ENCODE assay signal across 8 cellular contexts in genomic region chr16:8863594-8864424, GRCh38. TPM values are rescaled to one million over a fixed set of nuclear protein-coding genes. Genes with fewer than 3 reads are reported as not detected.
DNase-seq lines count a peak whose midpoint lies in the region; ATAC-seq, FAIRE-seq and TF ChIP-seq lines count a peak whose summit lies in the region.

No MANE protein-coding gene starts in this region.

- H3K27me3 ChIP-seq in body of pancreas (no peaks in the 10 kb centered on the region), right lobe of liver (no peaks in the 10 kb centered on the region)

- TF ChIP-seq RAD21 in A549 (conservative IDR thresholded peaks at IDR 0.05 in 1 of 2, IDR thresholded peaks at IDR 0.05 in 1 of 2) = peak; percentile 7 to 24; a peak in 2 of 5 replicates

- peaks cover 18% of the 10 kb centered on the region for H3K27me3 Mint-ChIP-seq in HFFc6 (ENCODE audit: insufficient read depth)

- ATAC-seq in A549 (peak; percentile 63 to 74), body of pancreas (peak; percentile 78), right lobe of liver (peak; percentile 59 to 82 (median 72)), HG03521 (IDR thresholded peaks at IDR 0.05; ENCODE audit: unreplicated experiment) (no peak)

- peak overlapping the region; percentile 74 to 94 for H3K27ac ChIP-seq in A549
- H3K27ac ChIP-seq in body of pancreas = peak overlapping the region; percentile 81 to 94 (median 91)
- peak overlapping the region; percentile 75 to 89 (median 76) for H3K27ac ChIP-seq in right lobe of liver

- DNase-seq in A549 (ENCODE audit: low read depth in 1 of 2, low spot score in 1 of 2) (peak in 1 of 2 experiments; percentile 83), HFFc6 (no peak), body of pancreas (peak; percentile 87 to 96 (median 96)), right lobe of liver (peak; percentile 92 to 98 (median 97)), NCI-H187 treated with DMSO at 0.1 percent for 48 hours (lab: John Stamatoyannopoulos, UW) (no peak), AML-193 (lab: John Stamatoyannopoulos, UW) (no peak)
- no peak for DNase-seq in effector CD4-positive, alpha-beta T cell

- TF ChIP-seq CTCF in A549 (IDR thresholded peaks at IDR 0.05) (no peak), HFFc6 (IDR thresholded peaks at IDR 0.05) (no peak), body of pancreas (IDR thresholded peaks at IDR 0.05) (peak in 4 of 7 experiments; percentile 41 to 44 (median 41)), right lobe of liver (IDR thresholded peaks at IDR 0.05) (peak in 2 of 4 donors; percentile 22 to 30)

- POLR2A ChIA-PET in A549 (lab: Yijun Ruan, JAX) = interaction anchor here (0.6 to 1.8 kb wide), 4 partner anchors 11 to 54 kb away, joined by 3 to 5 read pairs (median 4); no protein-coding TSS in a partner anchor

- no peak for TF ChIP-seq EP300 in A549 (IDR thresholded peaks at IDR 0.05)

- no peaks in the 10 kb centered on the region for H3K9me3 Mint-ChIP-seq in HFFc6

- no peak overlapping the region for H3K4me3 Mint-ChIP-seq in HFFc6

- H3K9me3 ChIP-seq in A549 = no peaks in the 10 kb centered on the region
- no peaks in the 10 kb centered on the region for H3K9me3 ChIP-seq in body of pancreas
- no peaks in the 10 kb centered on the region for H3K9me3 ChIP-seq in right lobe of liver

- peak overlapping the region; percentile 98 for H3K4me2 ChIP-seq in A549

- intact Hi-C loops in body of pancreas (cut with DNase I) (no loop called here), right lobe of liver (cut with DNase I) (loop anchor here in 1 of 2 donors (10.0 kb wide), 1 partner anchor 59 kb away; no protein-coding TSS in a partner anchor)

- H3K27ac Mint-ChIP-seq in HFFc6 = peak overlapping the region; percentile 32; the same call in 1 of the 2 replicates

- CTCF ChIA-PET in A549 (lab: Yijun Ruan, JAX) = interaction anchor here (0.5 to 5.0 kb wide), 11 partner anchors 9 to 271 kb away, joined by 3 to 49 read pairs (median 3); partner anchors contain the start of gene LITAFD

- WGBS in A549 (ENCODE audit: missing lambda C conversion rate) = 63% methylated on average over 17 of the region's 17 CpGs
- WGBS in body of pancreas, 2 donors = 13 to 18% methylated on average over 10 to 17 of the region's 17 CpGs
- whole genome bisulfite sequencing in right lobe of liver (ENCODE audit: insufficient coverage, low coverage, low lambda C conversion rate, missing lambda C conversion rate) = 18% methylated on average over 5 of the region's 17 CpGs

- H3K36me3 ChIP-seq in body of pancreas (replicated peaks in 1 of 2; ENCODE audit: insufficient read depth in 1 of 2, low read depth in 2 of 2) (no peaks in the 10 kb centered on the region), right lobe of liver (no peaks in the 10 kb centered on the region)

- H3K36me3 Mint-ChIP-seq in HFFc6 (ENCODE audit: low read depth) = peaks cover 2% of the 10 kb centered on the region

- H3K4me1 Mint-ChIP-seq in HFFc6 (ENCODE audit: low read depth) = peaks cover 56% of the 10 kb centered on the region

- TF ChIP-seq POLR2A in A549 (IDR thresholded peaks at IDR 0.05; ENCODE audit: low read length) (no peak), body of pancreas (IDR thresholded peaks at IDR 0.05) (peak in 2 of 3 donors; percentile 36 to 42), right lobe of liver (IDR thresholded peaks at IDR 0.05) (peak; percentile 14)

- H3K4me1 ChIP-seq in A549 (peaks cover 78% of the 10 kb centered on the region), body of pancreas (peaks cover 90% of the 10 kb centered on the region), right lobe of liver (peaks cover 0 to 68% (median 34%) of the 10 kb centered on the region in 4 donors)

- H3K4me3 ChIP-seq in A549 = 0 out of 3 replicates have a peak overlapping the region, but pooled peaks have one; percentile 11
- no peak overlapping the region for H3K4me3 ChIP-seq in body of pancreas
- peak overlapping the region in 1 of 3 donors; percentile 25 for H3K4me3 ChIP-seq in right lobe of liver

- no peak for FAIRE-seq in A549 (lab: Jason Lieb, UNC)

TF ChIP-seq in A549, 52 proteins besides CTCF, POLR2A, EP300 and RAD21:
- TF ChIP-seq POLR2AphosphoS2 (conservative IDR thresholded peaks at IDR 0.05; ENCODE audit: low read length) = peak; percentile 70
- TF ChIP-seq GATA3 (IDR thresholded peaks at IDR 0.05; ENCODE audit: borderline replicate concordance) = peak; percentile 38; the same call in 1 of the 2 replicates
- TF ChIP-seq JUN (IDR thresholded peaks at IDR 0.05) = peak; percentile 45 to 71; a peak in 3 of 5 replicates
- TF ChIP-seq MAX (IDR thresholded peaks at IDR 0.05) = peak; percentile 18
- TF ChIP-seq TFCP2L1 (CRISPR knock-in tag; IDR thresholded peaks at IDR 0.05) = 0 out of 2 replicates have a peak, but pooled peaks have one; percentile 12
- 0 out of 3 replicates have a peak, but pooled peaks have one; percentile 23 for TF ChIP-seq SMC3 (IDR thresholded peaks at IDR 0.05)
- no peak for TF ChIP-seq KDM5A (IDR thresholded peaks at IDR 0.05)
- TF ChIP-seq NFE2L2 (conservative IDR thresholded peaks at IDR 0.05; ENCODE audit: low read length) = no peak

RNA-seq across cellular contexts. Expression of gene CARHSP1, which starts 5.0 kb away (rescaled TPM):
- polyA plus RNA-seq in A549 (2011; rRNA removed) (47.8 and 53.9 TPM in 2 replicates), A549 (2017; fragmentation: RNase III; extraction: RNeasy Plus Mini Kit Qiagen cat#74134 plus additional on column Dnase treatment) (137 to 173 TPM (median 172 TPM) in 3 replicates)
- 192 and 210 TPM in 2 replicates for polyA plus RNA-seq in A549 (2012; cell fraction: cytosol; rRNA removed)
- 104 and 147 TPM in 2 replicates for polyA plus RNA-seq in A549 (2012; cell fraction: nucleus; rRNA removed)
- 70.2 and 86.8 TPM in 2 replicates for polyA minus RNA-seq in A549 (2011; rRNA and poly(A)+ RNA removed)
- total RNA-seq in HFFc6 (2021; fragmentation: NEBNext Ultra II Directional; extraction: Animal tissue kit (Norgen Biotek cat#: 25700)) = 100 to 1,000 TPM in 3 of 6 experiments, 10 to 100 TPM in 3; 91.4 to 114 (median 97.9) TPM
- total RNA-seq in body of pancreas (10 to 100 TPM; 16.5 to 59.9 TPM), right lobe of liver (100 to 1,000 TPM in 1 of 6 experiments, 10 to 100 TPM in 5; 61.5 to 132 (median 73.1) TPM)

RNA-seq across cellular contexts. Expression of gene LITAFD, which starts 18.3 kb away (rescaled TPM):
- not detected in 2 replicates for polyA plus RNA-seq in A549 (2011; rRNA removed)
- not detected in 2 replicates for polyA plus RNA-seq in A549 (2012; cell fraction: cytosol; rRNA removed)
- not detected in 2 replicates for polyA plus RNA-seq in A549 (2012; cell fraction: nucleus; rRNA removed)
- polyA plus RNA-seq in A549 (2017; fragmentation: RNase III; extraction: RNeasy Plus Mini Kit Qiagen cat#74134 plus additional on column Dnase treatment) = not detected in 3 replicates
- not detected in 2 replicates for polyA minus RNA-seq in A549 (2011; rRNA and poly(A)+ RNA removed)
- total RNA-seq in HFFc6 (2021; fragmentation: NEBNext Ultra II Directional; extraction: Animal tissue kit (Norgen Biotek cat#: 25700)) = not detected
- not detected for total RNA-seq in body of pancreas
- not detected for total RNA-seq in right lobe of liver

Comparison
In these comparisons a context has a peak if more than half of its experiments do, and no peak if none do; other contexts are left out.
1. DNase-seq: peak in body of pancreas (4 of 4) and right lobe of liver (3 of 3); none in HFFc6 (single experiment), effector CD4-positive, alpha-beta T cell (single experiment), NCI-H187 treated with DMSO at 0.1 percent for 48 hours (single experiment) and AML-193 (0 of 2).
2. CTCF ChIP-seq: peak in body of pancreas (4 of 7); none in A549 (single experiment) and HFFc6 (single experiment).
3. Peak in every context shown above with its lines, with median percentiles within 50 percentile points of each other: H3K27ac ChIP-seq.